Comparison of ENCODE assay signal across 15 cellular contexts in genomic region chr14:71056168-71056567, GRCh38.
DNase-seq lines count a peak whose midpoint lies in the region; ATAC-seq and TF ChIP-seq lines count a peak whose summit lies in the region.
"Had no signal": no experiment of that assay in that cellular context is flagged by ENCODE, and none has a peak within 500 bp of the region (broad histone marks: within the 10 kb centered on the region; RNA-seq: fewer than 3 reads in every experiment).

No MANE protein-coding gene starts in this region.

- H2AFZ ChIP-seq in IMR-90 (replicated peaks; ENCODE audit: low read length, poor library complexity): no peak overlapping the region
- H2AFZ ChIP-seq: GM23338 had no signal

- H4K20me1 ChIP-seq in IMR-90 (ENCODE audit: insufficient read depth, low read length): no peaks in the 10 kb centered on the region
- H4K20me1 ChIP-seq: BLaER1 had no signal

- H3K23ac ChIP-seq in IMR-90 (ENCODE audit: low read depth, low read length): no peak overlapping the region

- H3K4ac ChIP-seq in IMR-90 (ENCODE audit: low read depth, low read length): no peak overlapping the region

- H3K9me3 Mint-ChIP-seq in activated CD4-positive, alpha-beta memory T cell treated with anti-CD3 and anti-CD28 coated beads for 36 hours: no peaks in the 10 kb centered on the region
- H3K9me3 Mint-ChIP-seq: CD14-positive monocyte; CD4-positive, alpha-beta memory T cell; GM23338 had no signal

- WGBS in IMR-90 (ENCODE audit: extremely low coverage in 2 of 2, insufficient read length in 1 of 2), 2 experiments: no CpG with 5 or more reads among the region's 1 CpG

- CTCF ChIA-PET in IMR-90 (lab: Yijun Ruan, JAX): no interaction called here
- CTCF ChIA-PET in activated CD4-positive, alpha-beta memory T cell treated with anti-CD3 and anti-CD28 coated beads for 36 hours (lab: Charles Lee): interaction anchor here (0.6 kb wide), 1 partner anchor 48 kb away, joined by 3 read pairs; no protein-coding TSS in a partner anchor

- no peak for TF ChIP-seq RAD21 in IMR-90 (IDR thresholded peaks at IDR 0.05; ENCODE audit: low read length)

- in situ Hi-C loops in IMR-90 (cut with MboI; ENCODE audit: low sequenced_read_pairs): no loop called here

- peak; percentile 70 for ATAC-seq in IMR-90 (ENCODE audit: low read depth)
- ATAC-seq in HG03097 (IDR thresholded peaks at IDR 0.05; ENCODE audit: low FRiP score, unreplicated experiment): no peak
- ATAC-seq: GM23338, HCT116, K562 had no signal

- no peak overlapping the region for H2BK120ac ChIP-seq in IMR-90 (ENCODE audit: low read depth, low read length)

- H3K36me3 Mint-ChIP-seq in activated CD4-positive, alpha-beta memory T cell treated with anti-CD3 and anti-CD28 coated beads for 36 hours: peaks cover 39% of the 10 kb centered on the region

- no peak overlapping the region for H3K4me3 Mint-ChIP-seq in activated CD4-positive, alpha-beta memory T cell treated with anti-CD3 and anti-CD28 coated beads for 36 hours
- H3K4me3 Mint-ChIP-seq: CD14-positive monocyte; CD4-positive, alpha-beta memory T cell; GM23338 had no signal

- intact Hi-C loops in IMR-90 (cut with micrococcal nuclease): no loop called here
- intact Hi-C loops in activated CD4-positive, alpha-beta memory T cell treated with anti-CD3 and anti-CD28 coated beads for 36 hours (cut with micrococcal nuclease): no loop called here

- H3K27ac ChIP-seq in IMR-90 (ENCODE audit: insufficient read depth, low read length): no peak overlapping the region
- H3K27ac ChIP-seq: BLaER1 had no signal

- H3K14ac ChIP-seq in IMR-90 (replicated peaks; ENCODE audit: low read depth, low read length): no peak overlapping the region

- dilution Hi-C loops in IMR-90 (cut with HindIII; ENCODE audit: low sequenced_read_pairs, unreplicated experiment): no loop called here

- no peak overlapping the region for H3K18ac ChIP-seq in IMR-90 (ENCODE audit: low read depth, low read length)

- H3K56ac ChIP-seq in IMR-90 (ENCODE audit: extremely low read depth, insufficient read depth, low read length): no peak overlapping the region

- H4K91ac ChIP-seq in IMR-90 (ENCODE audit: insufficient read depth, low read depth, low read length): no peak overlapping the region

- H3K4me1 Mint-ChIP-seq in activated CD4-positive, alpha-beta memory T cell treated with anti-CD3 and anti-CD28 coated beads for 36 hours (ENCODE audit: low read depth): peaks cover 5% of the 10 kb centered on the region
- H3K4me1 Mint-ChIP-seq: CD14-positive monocyte, GM23338 had no signal

- H2BK15ac ChIP-seq in IMR-90 (ENCODE audit: low read depth, low read length): no peak overlapping the region

- no peaks in the 10 kb centered on the region for H3K27me3 Mint-ChIP-seq in activated CD4-positive, alpha-beta memory T cell treated with anti-CD3 and anti-CD28 coated beads for 36 hours
- H3K27me3 Mint-ChIP-seq: CD4-positive, alpha-beta memory T cell had no signal

- H3K36me3 ChIP-seq in IMR-90 (ENCODE audit: control insufficient read depth, insufficient read depth, low read length): peaks cover 18% of the 10 kb centered on the region
- peaks cover 6% of the 10 kb centered on the region for H3K36me3 ChIP-seq in H7 (replicated peaks; ENCODE audit: control insufficient read depth, insufficient read depth, low read length)

- no peak for TF ChIP-seq CTCF in IMR-90 (conservative IDR thresholded peaks at IDR 0.05; ENCODE audit: low read depth, low read length)

- POLR2A ChIA-PET in IMR-90 (lab: Charles Lee; ENCODE audit: unreplicated experiment): no interaction called here
- POLR2A ChIA-PET in activated CD4-positive, alpha-beta memory T cell treated with anti-CD3 and anti-CD28 coated beads for 36 hours (lab: Charles Lee): no interaction called here

- peak; percentile 30 for DNase-seq in EL
- peak; percentile 70 for DNase-seq in IMR-90
- DNase-seq in fibroblast of gingiva (ENCODE audit: low read depth): peak; percentile 39
- DNase-seq in H7: no peak
- DNase-seq in activated CD4-positive, alpha-beta memory T cell treated with anti-CD3 and anti-CD28 coated beads for 36 hours: no peak
- DNase-seq in NCI-H1417 treated with DMSO at 0.1 percent for 48 hours (lab: John Stamatoyannopoulos, UW): no peak
- DNase-seq: 8988T; CD4-positive, alpha-beta memory T cell; DMS79 treated with DMSO at 0.1 percent for 48 hours had no signal

- no peak overlapping the region for H4K5ac ChIP-seq in IMR-90 (ENCODE audit: low read depth, low read length)

- H3K4me1 ChIP-seq in IMR-90 (ENCODE audit: control insufficient read depth, insufficient read depth, low read length): peaks cover 7% of the 10 kb centered on the region
- H3K4me1 ChIP-seq: BLaER1 had no signal

- peaks cover 8% of the 10 kb centered on the region; the same call in 1 of the 2 replicates for H3K9me1 ChIP-seq in IMR-90 (ENCODE audit: insufficient read depth, low read length)

- TF ChIP-seq POLR2A in IMR-90 (IDR thresholded peaks at IDR 0.05; ENCODE audit: low read depth, low read length): no peak

- H3K9me3 ChIP-seq in IMR-90 (ENCODE audit: control insufficient read depth, insufficient read depth, low read length): no peaks in the 10 kb centered on the region
- H3K9me3 ChIP-seq: BLaER1 had no signal

- no peak overlapping the region for H2AK5ac ChIP-seq in IMR-90 (ENCODE audit: low read depth, low read length)

- no peak overlapping the region for H3K9ac ChIP-seq in IMR-90 (ENCODE audit: low read depth, low read length)
- H3K9ac ChIP-seq: BLaER1 had no signal

- peaks cover 7 to 13% of the 10 kb centered on the region in 2 experiments; a peak in 3 of 4 replicates for H3K79me1 ChIP-seq in IMR-90 (ENCODE audit: low read depth in 1 of 2, low read length in 2 of 2)

- BruUV-seq in IMR-90 (replicated peaks; lab: Mats Ljungman, UMichigan): no TSS peak

- no peak overlapping the region for H3K4me2 ChIP-seq in IMR-90 (ENCODE audit: low read depth, low read length)
- H3K4me2 ChIP-seq: BLaER1, GM23338 had no signal

- no peak overlapping the region for H2BK5ac ChIP-seq in IMR-90 (ENCODE audit: low read depth, low read length, poor library complexity, severe bottlenecking)

- H2AK9ac ChIP-seq in IMR-90 (replicated peaks; ENCODE audit: low read depth, low read length, poor library complexity): no peak overlapping the region

- H3K27me3 ChIP-seq in IMR-90 (ENCODE audit: control insufficient read depth, insufficient read depth, low read length) (no peaks in the 10 kb centered on the region), H7 (ENCODE audit: control insufficient read depth, insufficient read depth, low read length) (no peaks in the 10 kb centered on the region)
- H3K27me3 ChIP-seq: BLaER1 had no signal

- H3K27ac Mint-ChIP-seq in activated CD4-positive, alpha-beta memory T cell treated with anti-CD3 and anti-CD28 coated beads for 36 hours: no peak overlapping the region
- H3K27ac Mint-ChIP-seq: CD14-positive monocyte, GM23338 had no signal

- H4K8ac ChIP-seq in IMR-90 (ENCODE audit: low read depth in 2 of 2, low read length in 2 of 2): no peak overlapping the region

- H2BK20ac ChIP-seq in IMR-90 (ENCODE audit: low read depth, low read length): no peak overlapping the region

- H3K4me3 ChIP-seq in IMR-90 (ENCODE audit: insufficient read depth, low read depth, low read length): no peak overlapping the region
- no peak overlapping the region for H3K4me3 ChIP-seq in H7 (ENCODE audit: insufficient read depth, low read depth, low read length)
- H3K4me3 ChIP-seq: BLaER1, GM23338, K562 had no signal

TF ChIP-seq in IMR-90, 13 proteins besides CTCF, POLR2A, EP300 and RAD21:
- TF ChIP-seq CHD1 (IDR thresholded peaks at IDR 0.05; ENCODE audit: low read depth, low read length): no peak
- 0 out of 2 replicates have a peak, but pooled peaks have one; percentile 17 for TF ChIP-seq FOS (IDR thresholded peaks at IDR 0.05; ENCODE audit: low read depth, low read length)
- no peak for TF ChIP-seq NFE2L2 (IDR thresholded peaks at IDR 0.05; ENCODE audit: low read depth, low read length)
- TF ChIP-seq MAFK (IDR thresholded peaks at IDR 0.05; ENCODE audit: low read depth, low read length): peak; percentile 35; the same call in 1 of the 2 replicates
- TF ChIP-seq CEBPB (IDR thresholded peaks at IDR 0.05; ENCODE audit: low read depth, low read length): peak; percentile 34; the same call in 1 of the 2 replicates

Comparison
In these comparisons a context has a peak if more than half of its experiments do, and no peak if none do; other contexts are left out.
1. DNase-seq: peak in EL (single experiment), IMR-90 (single experiment) and fibroblast of gingiva (single experiment); none in H7 (single experiment), activated CD4-positive, alpha-beta memory T cell treated with anti-CD3 and anti-CD28 coated beads for 36 hours (single experiment) and NCI-H1417 treated with DMSO at 0.1 percent for 48 hours (single experiment).